Comparison of ENCODE assay signal across 1 cellular context in genomic region chr2:31539505-31539904, GRCh38.
TF ChIP-seq lines count a peak whose summit lies in the region.

No MANE protein-coding gene starts in this region.

TF ChIP-seq in HCT116, 20 proteins besides CTCF, POLR2A, EP300 and RAD21 (continued from another document):
- TF ChIP-seq REST (IDR thresholded peaks at IDR 0.05; ENCODE audit: low read depth) (no peak), TCF7L2 (IDR thresholded peaks at IDR 0.05; ENCODE audit: borderline replicate concordance, extremely low read depth, insufficient read depth, insufficient read length) (no peak)
